In genomic region chr6:82084324-82084920, GRCh38 we compare ENCODE assay signal across 32 cellular contexts.
DNase-seq lines count a peak whose midpoint lies in the region; ATAC-seq, FAIRE-seq and TF ChIP-seq lines count a peak whose summit lies in the region.
"Had no signal": no experiment of that assay in that cellular context is flagged by ENCODE, and none has a peak within 500 bp of the region (broad histone marks: within the 10 kb centered on the region; RNA-seq: fewer than 3 reads in every experiment).

No MANE protein-coding gene starts in this region.

- H3K4me1 ChIP-seq in HepG2 (ENCODE audit: insufficient read depth, low read length): peaks cover 84% of the 10 kb centered on the region
- H3K4me1 ChIP-seq in right lobe of liver: no peaks in the 10 kb centered on the region
- H3K4me1 ChIP-seq: BE2C, sigmoid colon, stomach, tibial nerve had no signal

- peaks cover 2% of the 10 kb centered on the region for H3K79me2 ChIP-seq in HepG2 (ENCODE audit: insufficient read depth, low read length)

- ATAC-seq in HepG2 (peak; percentile 85), right lobe of liver (no peak), HG02610 (IDR thresholded peaks at IDR 0.05; ENCODE audit: unreplicated experiment) (no peak)
- ATAC-seq: activated CD8-positive, alpha-beta T cell treated with anti-CD3 and anti-CD28 coated beads for 36 hours; CD8-positive, alpha-beta T cell; esophagus mucosa; heart right ventricle; PC-3 had no signal

- H3K4me2 ChIP-seq in HepG2 (ENCODE audit: low read depth, low read length): peak overlapping the region; percentile 48

- TF ChIP-seq EP300 in HepG2 (IDR thresholded peaks at IDR 0.05; ENCODE audit: low read depth in 2 of 2, low read length in 2 of 2) (peak; percentile 17 to 93; a peak in 3 of 4 replicates), HepG2 (CRISPR knock-in tag; IDR thresholded peaks at IDR 0.05; ENCODE audit: borderline replicate concordance) (peak; percentile 98)

- in situ Hi-C loops in HepG2 (cut with HindIII; ENCODE audit: extremely low pct_ligation_motif_present, low pct_unique_long_range_greater_than_20kb): no loop called here

- FAIRE-seq in HepG2 (lab: Jason Lieb, UNC): peak; percentile 57
- FAIRE-seq: G401.6 had no signal

- intact Hi-C loops in HepG2 (cut with micrococcal nuclease; ENCODE audit: unreplicated experiment): loop anchor here (2.0 to 10.0 kb wide), 4 partner anchors 93 to 332 kb away; partner anchors contain the start of genes IBTK and TENT5A
- intact Hi-C loops in right lobe of liver (cut with DNase I): no loop called here

- CTCF ChIA-PET in HepG2 (lab: Yijun Ruan, JAX; ENCODE audit: low intra/inter-chr PET ratio, low total read pairs): no interaction called here

- H4K20me1 ChIP-seq in HepG2 (ENCODE audit: insufficient read depth, low read length): no peaks in the 10 kb centered on the region

- POLR2A ChIA-PET in HepG2 (lab: Yijun Ruan, JAX): interaction anchor here (0.7 to 2.5 kb wide), 7 partner anchors 10 to 331 kb away, joined by 3 to 17 read pairs (median 5); partner anchors contain the start of gene IBTK

- TF ChIP-seq RAD21 in HepG2 (CRISPR knock-in tag; IDR thresholded peaks at IDR 0.05): no peak

- peak; percentile 96 for DNase-seq in HepG2 (ENCODE audit: low spot score)
- DNase-seq in right lobe of liver: no peak
- peak; percentile 85 for DNase-seq in NCI-H748 (lab: John Stamatoyannopoulos, UW; ENCODE audit: unreplicated experiment)
- DNase-seq in inferior parietal cortex (ENCODE audit: extremely low spot score): peak; percentile 22
- peak; percentile 63 for DNase-seq in superior temporal gyrus (ENCODE audit: extremely low spot score)
- DNase-seq in stimulated activated CD4-positive, alpha-beta T cell treated with anti-CD3 and anti-CD28 coated beads, Interleukin-4, amount 100 ng/mL, for 1 hour: no peak
- no peak for DNase-seq in activated CD4-positive, CD25-positive, alpha-beta regulatory T cell treated with anti-CD3 and anti-CD28 coated beads, Interleukin-2, amount 50 U/mL, for 72 hours
- DNase-seq: ACHN; activated CD8-positive, alpha-beta memory T cell treated with anti-CD3 and anti-CD28 coated beads, Interleukin-2, amount 50 U/mL, for 48 hours; activated CD8-positive, alpha-beta T cell treated with anti-CD3 and anti-CD28 coated beads for 36 hours; activated naive CD4-positive, alpha-beta T cell treated with anti-CD3 and anti-CD28 coated beads, Interleukin-2, amount 50 U/mL, for 16 hours; BE2C; CD8-positive, alpha-beta T cell; cerebellar nuclear complex; dermis blood vessel endothelial cell; DMS 273 treated with DMSO at 0.1 percent for 48 hours; H9; heart right ventricle; KBM-7; NCI-H1105; NCI-H2107; NCI-H446 treated with DMSO at 0.1 percent for 48 hours; PC-3; posterior cingulate gyrus; sigmoid colon; stimulated activated CD4-positive, alpha-beta T cell treated with anti-CD3 and anti-CD28 coated beads, Interleukin-12 subunit alpha, Interleukin-12 subunit beta, amount 100 ng/mL, for 4 hours; stimulated activated CD4-positive, alpha-beta T cell treated with anti-CD3 and anti-CD28 coated beads, Interleukin-2, amount 100 ng/mL, for 48 hours; stomach had no signal

- H3K9me3 ChIP-seq in HepG2 (ENCODE audit: low read length): no peaks in the 10 kb centered on the region
- H3K9me3 ChIP-seq in right lobe of liver: no peaks in the 10 kb centered on the region
- H3K9me3 ChIP-seq: BE2C, sigmoid colon, stomach, tibial nerve had no signal

- TF ChIP-seq POLR2A in HepG2 (IDR thresholded peaks at IDR 0.05; ENCODE audit: insufficient read depth in 1 of 2, low read depth in 2 of 2, low read length in 2 of 2): no peak
- TF ChIP-seq POLR2A in right lobe of liver (IDR thresholded peaks at IDR 0.05): no peak

- H3K4me3 ChIP-seq in HepG2 (replicated peaks in 1 of 3; ENCODE audit: insufficient read depth in 1 of 3, low read depth in 2 of 3, low read length in 3 of 3) (no peak overlapping the region; a peak in 1 of 6 replicates), right lobe of liver (no peak overlapping the region)
- H3K4me3 ChIP-seq: heart right ventricle, sigmoid colon, stomach, tibial nerve had no signal

- H2AFZ ChIP-seq in HepG2 (ENCODE audit: low read length): no peak overlapping the region

- H3K36me3 ChIP-seq in HepG2 (replicated peaks in 1 of 2; ENCODE audit: control insufficient read depth in 1 of 2, insufficient read depth in 2 of 2, low read length in 2 of 2): no peaks in the 10 kb centered on the region
- no peaks in the 10 kb centered on the region for H3K36me3 ChIP-seq in right lobe of liver
- H3K36me3 ChIP-seq: BE2C, heart right ventricle, sigmoid colon, stomach, tibial nerve had no signal

- no TSS peak for BruUV-seq in HepG2 (replicated peaks; lab: Mats Ljungman, UMichigan)

- H3K27ac ChIP-seq in HepG2 (ENCODE audit: extremely low read length, insufficient read depth, low read length) (peak overlapping the region; percentile 79), right lobe of liver (no peak overlapping the region)
- H3K27ac ChIP-seq: heart right ventricle, sigmoid colon, stomach, tibial nerve had no signal

- no peak for TF ChIP-seq CTCF in HepG2 (CRISPR knock-in tag; IDR thresholded peaks at IDR 0.05)
- TF ChIP-seq CTCF in right lobe of liver (IDR thresholded peaks at IDR 0.05): no peak

- peak overlapping the region; percentile 52 for H3K9ac ChIP-seq in HepG2 (ENCODE audit: insufficient read depth, low read depth, low read length)

- WGBS in HepG2 (ENCODE audit: low lambda C conversion rate): 2% methylated on average over 2 of the region's 2 CpGs
- WGBS in right lobe of liver (ENCODE audit: insufficient coverage, low coverage, low lambda C conversion rate, missing lambda C conversion rate): 82% methylated on average over 2 of the region's 2 CpGs

- H3K27me3 ChIP-seq in HepG2 (ENCODE audit: control insufficient read depth in 1 of 2, insufficient read depth in 2 of 2, low read length in 2 of 2) (no peaks in the 10 kb centered on the region), right lobe of liver (no peaks in the 10 kb centered on the region)
- H3K27me3 ChIP-seq: BE2C, heart right ventricle, sigmoid colon, stomach, tibial nerve had no signal

TF ChIP-seq in HepG2, 621 proteins besides CTCF, POLR2A, EP300 and RAD21 (continues in another document):
- TF ChIP-seq ZNF275 (CRISPR knock-in tag; IDR thresholded peaks at IDR 0.05; ENCODE audit: borderline replicate concordance) (no peak), CREBL2 (CRISPR knock-in tag; IDR thresholded peaks at IDR 0.05; ENCODE audit: borderline replicate concordance) (no peak), ZNF577 (CRISPR knock-in tag; IDR thresholded peaks at IDR 0.05; ENCODE audit: borderline replicate concordance, low read depth) (no peak), ZBTB3 (CRISPR knock-in tag; IDR thresholded peaks at IDR 0.05; ENCODE audit: borderline replicate concordance, low read depth) (no peak), TBL1XR1 (IDR thresholded peaks at IDR 0.05; ENCODE audit: borderline replicate concordance, low read length, partially characterized antibody) (no peak), ZNF609 (CRISPR knock-in tag; IDR thresholded peaks at IDR 0.05; ENCODE audit: borderline replicate concordance) (peak; percentile 84), TOE1 (CRISPR knock-in tag; IDR thresholded peaks at IDR 0.05) (no peak), ARID2 (CRISPR knock-in tag; IDR thresholded peaks at IDR 0.05; ENCODE audit: borderline replicate concordance) (no peak)

Comparison
In these comparisons a context has a peak if more than half of its experiments do, and no peak if none do; other contexts are left out.
1. DNase-seq: peak in HepG2 (single experiment), NCI-H748 (single experiment), inferior parietal cortex (single experiment) and superior temporal gyrus (single experiment); none in right lobe of liver (0 of 3), stimulated activated CD4-positive, alpha-beta T cell treated with anti-CD3 and anti-CD28 coated beads, Interleukin-4, amount 100 ng/mL, for 1 hour (single experiment) and activated CD4-positive, CD25-positive, alpha-beta regulatory T cell treated with anti-CD3 and anti-CD28 coated beads, Interleukin-2, amount 50 U/mL, for 72 hours (single experiment).